1 cellular context compared by ENCODE assay signal in genomic region chr17:46770818-46771600, GRCh38.
A peak's percentile ranks its signal among the peaks of the same experiment; 100 is the strongest.
TF ChIP-seq lines count a peak whose summit lies in the region.

No MANE protein-coding gene starts in this region.

TF ChIP-seq in HepG2, 621 proteins besides CTCF, POLR2A, EP300 and RAD21 (continued from another document and continues in another):
- 0 out of 2 replicates have a peak, but pooled peaks have one; percentile 8 for TF ChIP-seq PAXIP1 (CRISPR knock-in tag; conservative IDR thresholded peaks at IDR 0.05)
- peak; percentile 13; the same call in 1 of the 2 replicates for TF ChIP-seq IKZF5 (CRISPR knock-in tag; IDR thresholded peaks at IDR 0.05)
- peak; percentile 73 for TF ChIP-seq SAP130 (CRISPR knock-in tag; IDR thresholded peaks at IDR 0.05; ENCODE audit: low read depth)
- TF ChIP-seq ZNF317 (CRISPR knock-in tag; IDR thresholded peaks at IDR 0.05), result no peak
- 0 out of 2 replicates have a peak, but pooled peaks have one; percentile 67 for TF ChIP-seq ZBTB3 (CRISPR knock-in tag; IDR thresholded peaks at IDR 0.05; ENCODE audit: borderline replicate concordance, low read depth)
- peak; percentile 20 for TF ChIP-seq MYPOP (CRISPR knock-in tag; IDR thresholded peaks at IDR 0.05)
- no peak for TF ChIP-seq USF2 (IDR thresholded peaks at IDR 0.05; ENCODE audit: low read depth, low read length)
- no peak for TF ChIP-seq USF2 (CRISPR knock-in tag; IDR thresholded peaks at IDR 0.05; ENCODE audit: borderline replicate concordance)
- 0 out of 2 replicates have a peak, but pooled peaks have one; percentile 41 for TF ChIP-seq ZNF639 (CRISPR knock-in tag; conservative IDR thresholded peaks at IDR 0.05)
- peak; percentile 97 for TF ChIP-seq AGO2 (optimal IDR thresholded peaks at IDR 0.05; ENCODE audit: low read depth, low read length)
- TF ChIP-seq SCMH1 (CRISPR knock-in tag; IDR thresholded peaks at IDR 0.05; ENCODE audit: borderline replicate concordance), result no peak
- no peak for TF ChIP-seq SMYD3 (CRISPR knock-in tag; IDR thresholded peaks at IDR 0.05)
- no peak for TF ChIP-seq DMAP1 (CRISPR knock-in tag; IDR thresholded peaks at IDR 0.05)
- TF ChIP-seq BHLHE40 (IDR thresholded peaks at IDR 0.05; ENCODE audit: low read length), result 0 out of 2 replicates have a peak, but pooled peaks have one; percentile 2
- TF ChIP-seq SNAPC4 (CRISPR knock-in tag; IDR thresholded peaks at IDR 0.05), result no peak
- no peak for TF ChIP-seq BCLAF1 (IDR thresholded peaks at IDR 0.05)
- no peak for TF ChIP-seq ZNF496 (CRISPR knock-in tag; IDR thresholded peaks at IDR 0.05; ENCODE audit: insufficient replicate concordance)
- 0 out of 2 replicates have a peak, but pooled peaks have one; percentile 15 for TF ChIP-seq ZNF331 (CRISPR knock-in tag; IDR thresholded peaks at IDR 0.05)
- no peak for TF ChIP-seq JUNB (CRISPR knock-in tag; IDR thresholded peaks at IDR 0.05; ENCODE audit: borderline replicate concordance)
- no peak for TF ChIP-seq CENPBD1 (CRISPR knock-in tag; IDR thresholded peaks at IDR 0.05; ENCODE audit: borderline replicate concordance, low read depth)
- TF ChIP-seq ZNF256 (CRISPR knock-in tag; conservative IDR thresholded peaks at IDR 0.05), result 0 out of 2 replicates have a peak, but pooled peaks have one; percentile 28
- TF ChIP-seq MAZ (IDR thresholded peaks at IDR 0.05; ENCODE audit: borderline replicate concordance, low read depth, low read length), result no peak
- peak; percentile 65; the same call in 1 of the 2 replicates for TF ChIP-seq MAZ (CRISPR knock-in tag; IDR thresholded peaks at IDR 0.05; ENCODE audit: low read depth)
- no peak for TF ChIP-seq ZNF281 (CRISPR knock-in tag; IDR thresholded peaks at IDR 0.05; ENCODE audit: borderline replicate concordance)
- TF ChIP-seq ZFP37 (CRISPR knock-in tag; IDR thresholded peaks at IDR 0.05; ENCODE audit: borderline replicate concordance), result no peak; the same call in 1 of the 2 replicates
- TF ChIP-seq ZNF556 (CRISPR knock-in tag; IDR thresholded peaks at IDR 0.05; ENCODE audit: borderline replicate concordance), result no peak
- TF ChIP-seq NFKB2 (CRISPR knock-in tag; IDR thresholded peaks at IDR 0.05; ENCODE audit: borderline replicate concordance), result no peak; the same call in 1 of the 2 replicates
- TF ChIP-seq ZBTB7B (CRISPR knock-in tag; IDR thresholded peaks at IDR 0.05), result 0 out of 2 replicates have a peak, but pooled peaks have one; percentile 59
- TF ChIP-seq FUBP1 (CRISPR knock-in tag; IDR thresholded peaks at IDR 0.05; ENCODE audit: borderline replicate concordance), result no peak
